Comparison of ENCODE assay signal across 17 cellular contexts in genomic region chr3:149653564-149653963, GRCh38. TPM values are rescaled to one million over a fixed set of nuclear protein-coding genes. Genes with fewer than 3 reads are reported as not detected.
DNase-seq lines count a peak whose midpoint lies in the region; ATAC-seq and TF ChIP-seq lines count a peak whose summit lies in the region.
"Had no signal": no experiment of that assay in that cellular context is flagged by ENCODE, and none has a peak within 500 bp of the region (broad histone marks: within the 10 kb centered on the region; RNA-seq: fewer than 3 reads in every experiment).

No MANE protein-coding gene starts in this region.

- H3K9me3 Mint-ChIP-seq in activated CD4-positive, alpha-beta T cell treated with anti-CD3 and anti-CD28 coated beads, Interleukin-2, amount 10 ng/mL, durations not matched to agents 7 days and 5 days, result no peaks in the 10 kb centered on the region
- H3K9me3 Mint-ChIP-seq: activated naive CD8-positive, alpha-beta T cell treated with anti-CD3 and anti-CD28 coated beads, Interleukin-2, amount 50 U/mL, for 24 hours had no signal

- no peak for ATAC-seq in GM18502 (IDR thresholded peaks at IDR 0.05; ENCODE audit: poor library complexity, unreplicated experiment)
- no peak for ATAC-seq in HG03159 (IDR thresholded peaks at IDR 0.05; ENCODE audit: unreplicated experiment)
- ATAC-seq: activated CD4-positive, CD25-positive, alpha-beta regulatory T cell treated with anti-CD3 and anti-CD28 coated beads, Interleukin-2, amount 50 U/mL, for 24 hours; activated naive CD8-positive, alpha-beta T cell treated with anti-CD3 and anti-CD28 coated beads, Interleukin-2, amount 50 U/mL, for 24 hours had no signal

- H3K4me3 Mint-ChIP-seq in activated CD4-positive, alpha-beta T cell treated with anti-CD3 and anti-CD28 coated beads, Interleukin-2, amount 10 ng/mL, durations not matched to agents 7 days and 5 days, result no peak overlapping the region
- H3K4me3 Mint-ChIP-seq: activated naive CD8-positive, alpha-beta T cell treated with anti-CD3 and anti-CD28 coated beads, Interleukin-2, amount 50 U/mL, for 24 hours had no signal

- POLR2A ChIA-PET in activated CD4-positive, alpha-beta T cell treated with anti-CD3 and anti-CD28 coated beads, Interleukin-2, amount 10 ng/mL, durations not matched to agents 7 days and 5 days (lab: Charles Lee), result no interaction called here

- DNase-seq in fibroblast of mammary gland (ENCODE audit: low read depth), result no peak
- no peak for DNase-seq in sigmoid colon
- no peak for DNase-seq in NK-92 (lab: John Stamatoyannopoulos, UW; ENCODE audit: unreplicated experiment)
- no peak for DNase-seq in activated CD4-positive, alpha-beta T cell treated with anti-CD3 and anti-CD28 coated beads, Interleukin-2, amount 10 ng/mL, durations not matched to agents 7 days and 5 days
- DNase-seq: activated naive CD8-positive, alpha-beta T cell treated with anti-CD3 and anti-CD28 coated beads, Interleukin-2, amount 50 U/mL, for 24 hours; AML-193; cortex of kidney; DMS153; NCI-H2171; nephron progenitor cell; substantia nigra had no signal

- CTCF ChIA-PET in activated CD4-positive, alpha-beta T cell treated with anti-CD3 and anti-CD28 coated beads, Interleukin-2, amount 10 ng/mL, durations not matched to agents 7 days and 5 days (lab: Charles Lee), result no interaction called here

- no peak for TF ChIP-seq CTCF in WI38 (IDR thresholded peaks at IDR 0.05; ENCODE audit: low read depth, low read length)
- TF ChIP-seq CTCF in fibroblast of mammary gland (conservative IDR thresholded peaks at IDR 0.05; ENCODE audit: control insufficient read depth, insufficient read depth, low read depth, low read length), result no peak
- TF ChIP-seq CTCF in sigmoid colon (IDR thresholded peaks at IDR 0.05), result no peak

- no peak for TF ChIP-seq EP300 in sigmoid colon (IDR thresholded peaks at IDR 0.05)

- H3K36me3 ChIP-seq in ACC112 (ENCODE audit: insufficient read depth, low read length) (peaks cover 30% of the 10 kb centered on the region), sigmoid colon (peaks cover 0 to 24% (median 0%) of the 10 kb centered on the region in 4 donors)

- H2AFZ ChIP-seq in ACC112 (ENCODE audit: low read length, unreplicated experiment), result no peak overlapping the region

- H3K27me3 ChIP-seq in ACC112 (ENCODE audit: insufficient read depth, low read length) (no peaks in the 10 kb centered on the region), sigmoid colon (no peaks in the 10 kb centered on the region)

- WGBS in sigmoid colon, 2 donors, result 62 to 70% methylated on average over 2 of the region's 2 CpGs

- intact Hi-C loops in sigmoid colon (cut with DNase I), result loop anchor here (10.0 kb wide), 1 partner anchor 699 kb away; no protein-coding TSS in a partner anchor

- H3K4me1 ChIP-seq in ACC112 (ENCODE audit: control insufficient read depth, insufficient read depth, low read length, unreplicated experiment) (peaks cover 34% of the 10 kb centered on the region), sigmoid colon (peaks cover 0 to 69% (median 64%) of the 10 kb centered on the region in 4 donors)

- peak overlapping the region; percentile 37 for H3K4me3 ChIP-seq in ACC112 (ENCODE audit: low read depth, low read length)
- H3K4me3 ChIP-seq in WI38 (ENCODE audit: low read depth, low read length), result peak overlapping the region; percentile 32
- peak overlapping the region; percentile 8 for H3K4me3 ChIP-seq in fibroblast of mammary gland (ENCODE audit: control insufficient read depth, low read depth, low read length)
- peak overlapping the region in 2 of 4 donors; percentile 1 to 66 for H3K4me3 ChIP-seq in sigmoid colon
- H3K4me3 ChIP-seq: HAP-1 had no signal

- peaks cover 10% of the 10 kb centered on the region for H3K4me1 Mint-ChIP-seq in activated CD4-positive, alpha-beta T cell treated with anti-CD3 and anti-CD28 coated beads, Interleukin-2, amount 10 ng/mL, durations not matched to agents 7 days and 5 days

- peaks cover 38% of the 10 kb centered on the region for H3K27me3 Mint-ChIP-seq in activated CD4-positive, alpha-beta T cell treated with anti-CD3 and anti-CD28 coated beads, Interleukin-2, amount 10 ng/mL, durations not matched to agents 7 days and 5 days

- H3K27ac Mint-ChIP-seq in activated CD4-positive, alpha-beta T cell treated with anti-CD3 and anti-CD28 coated beads, Interleukin-2, amount 10 ng/mL, durations not matched to agents 7 days and 5 days, result no peak overlapping the region
- H3K27ac Mint-ChIP-seq: activated naive CD8-positive, alpha-beta T cell treated with anti-CD3 and anti-CD28 coated beads, Interleukin-2, amount 50 U/mL, for 24 hours; nephron progenitor cell had no signal

- H3K36me3 Mint-ChIP-seq in activated CD4-positive, alpha-beta T cell treated with anti-CD3 and anti-CD28 coated beads, Interleukin-2, amount 10 ng/mL, durations not matched to agents 7 days and 5 days (ENCODE audit: low read depth), result no peaks in the 10 kb centered on the region

- H3K9me3 ChIP-seq in sigmoid colon, result no peaks in the 10 kb centered on the region
- H3K9me3 ChIP-seq: HAP-1 had no signal

- no peak for TF ChIP-seq POLR2A in sigmoid colon (IDR thresholded peaks at IDR 0.05)

- H3K79me2 ChIP-seq in ACC112 (ENCODE audit: control insufficient read depth, insufficient read depth, low read length, unreplicated experiment), result peaks cover 78% of the 10 kb centered on the region

- peak overlapping the region; percentile 23 for H3K27ac ChIP-seq in ACC112 (ENCODE audit: low read depth, low read length)
- H3K27ac ChIP-seq in sigmoid colon, result peak overlapping the region; percentile 93 to 99 (median 98)

RNA-seq across cellular contexts. Expression of gene WWTR1, which starts 4.3 kb away (rescaled TPM):
- total RNA-seq in sigmoid colon, result 100 to 1,000 TPM; 243 to 340 (median 317) TPM
- polyA plus RNA-seq in sigmoid colon, result 10 to 100 TPM in 2 of 3 donors, 1 to 10 TPM in 1; 7.9 to 19.2 (median 15.2) TPM
- under 1 TPM; 0.27 to 0.77 TPM for total RNA-seq in activated CD4-positive, alpha-beta T cell treated with anti-CD3 and anti-CD28 coated beads, Interleukin-2, amount 10 ng/mL, durations not matched to agents 7 days and 5 days

Comparison
In these comparisons a context has a peak if more than half of its experiments do, and no peak if none do; other contexts are left out.
1. RNA of gene WWTR1, which starts 4.3 kb away (total RNA-seq): 243 to 340 TPM in sigmoid colon; 0.27 to 0.77 TPM in activated CD4-positive, alpha-beta T cell treated with anti-CD3 and anti-CD28 coated beads, Interleukin-2, amount 10 ng/mL, durations not matched to agents 7 days and 5 days; every median in the first group is over 100 times any median in the second.